12 cellular contexts compared by ENCODE assay signal in the genomic region with DNA sequence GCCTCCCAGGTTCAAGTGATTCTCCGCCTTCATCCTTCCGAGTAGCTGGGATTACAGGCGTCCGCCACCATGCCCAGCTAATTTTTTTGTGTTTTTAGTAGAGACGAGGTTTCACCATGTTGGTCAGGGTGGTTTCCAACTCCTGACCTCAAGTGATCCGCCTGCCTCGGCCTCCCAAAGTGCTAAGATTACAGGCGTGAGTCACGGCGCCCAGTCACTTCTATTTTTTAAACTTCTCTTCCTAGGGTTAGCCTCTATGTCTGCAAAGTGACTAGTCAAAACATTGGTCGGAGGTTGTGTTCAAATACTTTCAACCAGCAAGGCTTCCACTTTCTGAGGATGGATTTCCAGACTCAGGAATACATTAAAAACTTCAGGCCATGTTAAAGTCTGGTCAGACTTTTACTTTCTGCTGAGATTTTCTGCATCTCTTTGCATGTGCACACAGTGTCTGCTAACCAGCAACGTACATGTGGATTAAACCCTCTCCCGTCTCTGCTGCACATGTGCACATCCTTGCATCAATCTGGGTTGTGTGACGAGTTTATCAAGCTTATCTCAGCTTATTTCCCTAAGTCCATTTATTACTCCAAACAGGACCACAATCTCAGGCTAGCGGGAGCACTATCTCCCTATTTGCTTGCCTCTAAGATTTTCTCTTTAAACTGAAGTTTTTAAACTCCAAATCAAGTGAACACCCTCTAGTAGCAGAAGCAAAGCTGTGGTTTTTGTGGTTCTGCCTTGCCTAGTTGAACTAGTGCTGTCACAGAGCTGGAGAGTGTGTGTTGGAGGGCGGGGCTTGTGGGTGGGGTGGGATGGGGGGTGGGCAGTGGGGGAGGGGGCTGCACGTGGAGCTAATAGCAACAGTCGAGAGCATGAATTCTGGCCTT.
DNase-seq lines count a peak whose midpoint lies in the region; ATAC-seq lines count a peak whose summit lies in the region.
"Had no signal": no experiment of that assay in that cellular context is flagged by ENCODE, and none has a peak within 500 bp of the region (broad histone marks: within the 10 kb centered on the region; RNA-seq: fewer than 3 reads in every experiment).

No MANE protein-coding gene starts in this region.

- H3K27me3 Mint-ChIP-seq in T-cell: no peaks in the 10 kb centered on the region
- H3K27me3 Mint-ChIP-seq: CD4-positive, alpha-beta memory T cell had no signal

- H3K4me3 Mint-ChIP-seq in T-cell: peak overlapping the region in 2 of 3 donors; percentile 45 to 78

- peak; percentile 24 for DNase-seq in CD1c-positive myeloid dendritic cell (ENCODE audit: extremely low spot score)
- peak; percentile 20 for DNase-seq in HT1080 (ENCODE audit: low read depth)
- DNase-seq in T-cell: peak in 14 of 34 experiments; percentile 1 to 30 (median 6)
- peak; percentile 50 for DNase-seq in myocyte (ENCODE audit: low read depth)
- DNase-seq in DMS53 treated with DMSO at 0.1 percent for 48 hours (lab: John Stamatoyannopoulos, UW; ENCODE audit: unreplicated experiment): no peak
- DNase-seq: CD4-positive, alpha-beta memory T cell; midbrain; NCI-H446 treated with DMSO at 0.1 percent for 48 hours had no signal

- CTCF ChIA-PET in T-cell (lab: Charles Lee): interaction anchor here in 1 of 2 donors (0.6 kb wide), 2 partner anchors 13 to 187 kb away, joined by 3 read pairs; no protein-coding TSS in a partner anchor

- peaks cover 0 to 10% (median 2%) of the 10 kb centered on the region in 3 donors for H3K9me3 Mint-ChIP-seq in T-cell

- H3K36me3 Mint-ChIP-seq in T-cell: no peaks in the 10 kb centered on the region
- H3K36me3 Mint-ChIP-seq: CD4-positive, alpha-beta memory T cell had no signal

- ATAC-seq in T-cell (replicated peaks in 1 of 4) (peak in 2 of 4 experiments; percentile 75 to 85), HG03159 (IDR thresholded peaks at IDR 0.05; ENCODE audit: unreplicated experiment) (no peak), HG02759 (IDR thresholded peaks at IDR 0.05; ENCODE audit: unreplicated experiment) (no peak), esophagus mucosa (no peak)
- ATAC-seq: Right ventricle myocardium inferior had no signal

- H3K4me1 Mint-ChIP-seq in T-cell: peaks cover 6 to 36% (median 24%) of the 10 kb centered on the region in 3 donors

- peak overlapping the region in 1 of 2 donors; percentile 92 for H3K27ac Mint-ChIP-seq in T-cell

- POLR2A ChIA-PET in T-cell (lab: Charles Lee): no interaction called here
